14 cellular contexts compared by ENCODE assay signal in the genomic region with DNA sequence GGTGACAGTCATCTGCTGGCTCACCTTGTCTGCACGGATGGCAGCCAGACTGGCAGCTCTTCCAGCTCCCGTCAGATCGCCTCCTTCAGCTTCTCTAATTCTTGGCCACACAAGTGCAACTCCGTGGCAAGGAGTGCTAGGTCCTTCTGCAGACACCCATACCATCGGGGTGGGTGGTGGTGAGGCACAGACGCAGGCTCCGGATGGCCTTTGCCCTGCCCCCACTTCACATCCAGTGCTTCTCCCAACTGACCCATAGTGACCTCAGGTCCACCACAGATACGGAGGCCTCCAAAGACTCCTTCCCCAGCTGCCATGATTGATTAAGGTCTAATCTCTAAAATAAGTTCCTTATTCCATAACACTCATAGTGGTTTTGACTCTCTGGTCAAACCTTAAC. TPM values are rescaled to one million over a fixed set of nuclear protein-coding genes. Genes with fewer than 3 reads are reported as not detected.
A peak's percentile ranks its signal among the peaks of the same experiment; 100 is the strongest.
DNase-seq lines count a peak whose midpoint lies in the region; ATAC-seq and TF ChIP-seq lines count a peak whose summit lies in the region.
"Had no signal": no experiment of that assay in that cellular context is flagged by ENCODE, and none has a peak within 500 bp of the region (broad histone marks: within the 10 kb centered on the region; RNA-seq: fewer than 3 reads in every experiment).

No MANE protein-coding gene starts in this region.

- H3K9me3 ChIP-seq in parathyroid adenoma (ENCODE audit: control insufficient read depth, low read length): no peaks in the 10 kb centered on the region
- H3K9me3 ChIP-seq: uterus had no signal

- H3K4me1 Mint-ChIP-seq in T-helper 2 cell treated with Interferon-gamma antibody and Interleukin-4, amounts not matched to agents 5 μg/mL and 100 μg/mL, for 36 hours (ENCODE audit: low read depth): peaks cover 39% of the 10 kb centered on the region
- H3K4me1 Mint-ChIP-seq in activated naive CD8-positive, alpha-beta T cell treated with anti-CD3 and anti-CD28 coated beads for 36 hours: peaks cover 56% of the 10 kb centered on the region

- no peaks in the 10 kb centered on the region for H3K27me3 ChIP-seq in parathyroid adenoma (ENCODE audit: control insufficient read depth, insufficient read depth, low read length)
- H3K27me3 ChIP-seq: uterus had no signal

- DNase-seq in T-helper 2 cell treated with Interferon-gamma antibody and Interleukin-4, amounts not matched to agents 5 μg/mL and 100 μg/mL, for 36 hours (ENCODE audit: low spot score): no peak
- DNase-seq in T-helper 2 cell: no peak
- DNase-seq in MV-4-11 (lab: John Stamatoyannopoulos, UW): peak; percentile 31
- no peak for DNase-seq in activated naive CD8-positive, alpha-beta T cell treated with anti-CD3 and anti-CD28 coated beads for 36 hours
- DNase-seq in RWPE1 (ENCODE audit: low spot score): no peak
- DNase-seq: activated CD4-positive, CD25-positive, alpha-beta regulatory T cell treated with anti-CD3 and anti-CD28 coated beads, Interleukin-2, amount 50 U/mL, for 72 hours; foreskin fibroblast; NCI-H1105; uterus had no signal

- H3K4me2 ChIP-seq in parathyroid adenoma (ENCODE audit: low read length): no peak overlapping the region

- CTCF ChIA-PET in RWPE1 (lab: Yijun Ruan, JAX): interaction anchor here (0.8 to 3.2 kb wide), 2 partner anchors 38 to 41 kb away, joined by 10 to 29 read pairs; no protein-coding TSS in a partner anchor

- H3K9ac ChIP-seq in parathyroid adenoma: no peak overlapping the region

- no peaks in the 10 kb centered on the region for H3K79me2 ChIP-seq in parathyroid adenoma

- no peaks in the 10 kb centered on the region for H3K27me3 Mint-ChIP-seq in T-helper 2 cell treated with Interferon-gamma antibody and Interleukin-4, amounts not matched to agents 5 μg/mL and 100 μg/mL, for 36 hours (ENCODE audit: low read depth)
- no peaks in the 10 kb centered on the region for H3K27me3 Mint-ChIP-seq in activated naive CD8-positive, alpha-beta T cell treated with anti-CD3 and anti-CD28 coated beads for 36 hours

- ATAC-seq in SK-N-SH treated with all-trans-retinoic acid at 6 μM for 48 hours: no peak
- no peak for ATAC-seq in HG03439 (IDR thresholded peaks at IDR 0.05; ENCODE audit: unreplicated experiment)

- H3K9me3 Mint-ChIP-seq in T-helper 2 cell treated with Interferon-gamma antibody and Interleukin-4, amounts not matched to agents 5 μg/mL and 100 μg/mL, for 36 hours: no peaks in the 10 kb centered on the region
- no peaks in the 10 kb centered on the region for H3K9me3 Mint-ChIP-seq in activated naive CD8-positive, alpha-beta T cell treated with anti-CD3 and anti-CD28 coated beads for 36 hours

- H3K4me3 ChIP-seq in parathyroid adenoma (ENCODE audit: low read depth, low read length): no peak overlapping the region
- H3K4me3 ChIP-seq: coronary artery, uterus had no signal

- no peak for TF ChIP-seq CTCF in parathyroid adenoma (IDR thresholded peaks at IDR 0.05)
- no peak for TF ChIP-seq CTCF in RWPE1 (conservative IDR thresholded peaks at IDR 0.05; ENCODE audit: low read depth)

- POLR2A ChIA-PET in RWPE1 (lab: Yijun Ruan, JAX; ENCODE audit: low non-redundant PET): no interaction called here

- H3K36me3 ChIP-seq in parathyroid adenoma (ENCODE audit: control insufficient read depth, insufficient read depth, low read length): no peaks in the 10 kb centered on the region
- H3K36me3 ChIP-seq: uterus had no signal

- peak overlapping the region; percentile 75 for H3K27ac Mint-ChIP-seq in T-helper 2 cell treated with Interferon-gamma antibody and Interleukin-4, amounts not matched to agents 5 μg/mL and 100 μg/mL, for 36 hours
- peak overlapping the region; percentile 90 for H3K27ac Mint-ChIP-seq in activated naive CD8-positive, alpha-beta T cell treated with anti-CD3 and anti-CD28 coated beads for 36 hours
- H3K27ac Mint-ChIP-seq: progenitor cell of endocrine pancreas had no signal

- H3K4me1 ChIP-seq in parathyroid adenoma: peaks cover 19% of the 10 kb centered on the region
- H3K4me1 ChIP-seq: uterus had no signal

- H2AFZ ChIP-seq in parathyroid adenoma: peak overlapping the region; percentile 54

- H3K4me3 Mint-ChIP-seq in T-helper 2 cell treated with Interferon-gamma antibody and Interleukin-4, amounts not matched to agents 5 μg/mL and 100 μg/mL, for 36 hours: no peak overlapping the region
- peak overlapping the region; percentile 40 for H3K4me3 Mint-ChIP-seq in activated naive CD8-positive, alpha-beta T cell treated with anti-CD3 and anti-CD28 coated beads for 36 hours

- no peaks in the 10 kb centered on the region for H3K36me3 Mint-ChIP-seq in T-helper 2 cell treated with Interferon-gamma antibody and Interleukin-4, amounts not matched to agents 5 μg/mL and 100 μg/mL, for 36 hours (ENCODE audit: low read depth)
- peaks cover 4% of the 10 kb centered on the region for H3K36me3 Mint-ChIP-seq in activated naive CD8-positive, alpha-beta T cell treated with anti-CD3 and anti-CD28 coated beads for 36 hours

- H3K27ac ChIP-seq in parathyroid adenoma: peak overlapping the region; percentile 16
- no peak overlapping the region for H3K27ac ChIP-seq in RWPE1
- H3K27ac ChIP-seq: coronary artery, uterus had no signal

TF ChIP-seq in SK-N-SH treated with all-trans-retinoic acid at 6 μM for 48 hours, 23 proteins besides CTCF, POLR2A, EP300 and RAD21 (continues in another document):
- no peak for TF ChIP-seq ZNF565 (CRISPR knock-in tag; conservative IDR thresholded peaks at IDR 0.05; ENCODE audit: low read depth)
- no peak for TF ChIP-seq PPARA (CRISPR knock-in tag; IDR thresholded peaks at IDR 0.05; ENCODE audit: borderline replicate concordance)
- TF ChIP-seq OSR1 (CRISPR knock-in tag; IDR thresholded peaks at IDR 0.05): no peak
- TF ChIP-seq ZC3H10 (CRISPR knock-in tag; IDR thresholded peaks at IDR 0.05): no peak
- TF ChIP-seq, protein P1, sequence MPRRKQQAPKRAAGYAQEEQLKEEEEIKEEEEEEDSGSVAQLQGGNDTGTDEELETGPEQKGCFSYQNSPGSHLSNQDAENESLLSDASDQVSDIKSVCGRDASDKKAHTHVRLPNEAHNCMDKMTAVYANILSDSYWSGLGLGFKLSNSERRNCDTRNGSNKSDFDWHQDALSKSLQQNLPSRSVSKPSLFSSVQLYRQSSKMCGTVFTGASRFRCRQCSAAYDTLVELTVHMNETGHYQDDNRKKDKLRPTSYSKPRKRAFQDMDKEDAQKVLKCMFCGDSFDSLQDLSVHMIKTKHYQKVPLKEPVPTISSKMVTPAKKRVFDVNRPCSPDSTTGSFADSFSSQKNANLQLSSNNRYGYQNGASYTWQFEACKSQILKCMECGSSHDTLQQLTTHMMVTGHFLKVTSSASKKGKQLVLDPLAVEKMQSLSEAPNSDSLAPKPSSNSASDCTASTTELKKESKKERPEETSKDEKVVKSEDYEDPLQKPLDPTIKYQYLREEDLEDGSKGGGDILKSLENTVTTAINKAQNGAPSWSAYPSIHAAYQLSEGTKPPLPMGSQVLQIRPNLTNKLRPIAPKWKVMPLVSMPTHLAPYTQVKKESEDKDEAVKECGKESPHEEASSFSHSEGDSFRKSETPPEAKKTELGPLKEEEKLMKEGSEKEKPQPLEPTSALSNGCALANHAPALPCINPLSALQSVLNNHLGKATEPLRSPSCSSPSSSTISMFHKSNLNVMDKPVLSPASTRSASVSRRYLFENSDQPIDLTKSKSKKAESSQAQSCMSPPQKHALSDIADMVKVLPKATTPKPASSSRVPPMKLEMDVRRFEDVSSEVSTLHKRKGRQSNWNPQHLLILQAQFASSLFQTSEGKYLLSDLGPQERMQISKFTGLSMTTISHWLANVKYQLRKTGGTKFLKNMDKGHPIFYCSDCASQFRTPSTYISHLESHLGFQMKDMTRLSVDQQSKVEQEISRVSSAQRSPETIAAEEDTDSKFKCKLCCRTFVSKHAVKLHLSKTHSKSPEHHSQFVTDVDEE (CRISPR knock-in tag; IDR thresholded peaks at IDR 0.05): no peak
- no peak for TF ChIP-seq RARB (CRISPR knock-in tag; IDR thresholded peaks at IDR 0.05)
- TF ChIP-seq ISL1 (CRISPR knock-in tag; IDR thresholded peaks at IDR 0.05): no peak
- no peak for TF ChIP-seq CSDC2 (CRISPR knock-in tag; IDR thresholded peaks at IDR 0.05)
- no peak for TF ChIP-seq SNAI2 (CRISPR knock-in tag; IDR thresholded peaks at IDR 0.05)
- TF ChIP-seq, protein P2, sequence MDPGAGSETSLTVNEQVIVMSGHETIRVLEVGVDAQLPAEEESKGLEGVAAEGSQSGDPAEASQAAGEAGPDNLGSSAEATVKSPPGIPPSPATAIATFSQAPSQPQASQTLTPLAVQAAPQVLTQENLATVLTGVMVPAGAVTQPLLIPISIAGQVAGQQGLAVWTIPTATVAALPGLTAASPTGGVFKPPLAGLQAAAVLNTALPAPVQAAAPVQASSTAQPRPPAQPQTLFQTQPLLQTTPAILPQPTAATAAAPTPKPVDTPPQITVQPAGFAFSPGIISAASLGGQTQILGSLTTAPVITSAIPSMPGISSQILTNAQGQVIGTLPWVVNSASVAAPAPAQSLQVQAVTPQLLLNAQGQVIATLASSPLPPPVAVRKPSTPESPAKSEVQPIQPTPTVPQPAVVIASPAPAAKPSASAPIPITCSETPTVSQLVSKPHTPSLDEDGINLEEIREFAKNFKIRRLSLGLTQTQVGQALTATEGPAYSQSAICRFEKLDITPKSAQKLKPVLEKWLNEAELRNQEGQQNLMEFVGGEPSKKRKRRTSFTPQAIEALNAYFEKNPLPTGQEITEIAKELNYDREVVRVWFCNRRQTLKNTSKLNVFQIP (CRISPR knock-in tag; IDR thresholded peaks at IDR 0.05; ENCODE audit: borderline replicate concordance, low read depth): no peak
- TF ChIP-seq TOX (CRISPR knock-in tag; IDR thresholded peaks at IDR 0.05; ENCODE audit: borderline replicate concordance): no peak
- no peak for TF ChIP-seq ZNF70 (CRISPR knock-in tag; IDR thresholded peaks at IDR 0.05)

RNA-seq across cellular contexts. Expression of a gene that starts 19.9 kb away (rescaled TPM):
- total RNA-seq in activated naive CD8-positive, alpha-beta T cell treated with anti-CD3 and anti-CD28 coated beads for 36 hours: 100 to 1,000 TPM; 175 to 181 TPM
- total RNA-seq: progenitor cell of endocrine pancreas had no signal

RNA-seq across cellular contexts. Expression of a gene that starts 27.0 kb away (rescaled TPM):
- total RNA-seq in activated naive CD8-positive, alpha-beta T cell treated with anti-CD3 and anti-CD28 coated beads for 36 hours: 10 to 100 TPM; 23.7 to 26.6 TPM

RNA-seq across cellular contexts. Expression of a gene that starts 40.9 kb away (rescaled TPM):
- total RNA-seq in activated naive CD8-positive, alpha-beta T cell treated with anti-CD3 and anti-CD28 coated beads for 36 hours: 1 to 10 TPM; 1.1 to 1.5 TPM

RNA-seq across cellular contexts. Expression of a gene that starts 45.6 kb away (rescaled TPM):
- 10 to 100 TPM; 34.8 to 35.7 TPM for total RNA-seq in activated naive CD8-positive, alpha-beta T cell treated with anti-CD3 and anti-CD28 coated beads for 36 hours

RNA-seq across cellular contexts. Expression of a gene that starts 49.5 kb away (rescaled TPM):
- total RNA-seq in activated naive CD8-positive, alpha-beta T cell treated with anti-CD3 and anti-CD28 coated beads for 36 hours: 1 to 10 TPM; 2.7 to 3.7 TPM
